9 cellular contexts compared by ENCODE assay signal in the genomic region with DNA sequence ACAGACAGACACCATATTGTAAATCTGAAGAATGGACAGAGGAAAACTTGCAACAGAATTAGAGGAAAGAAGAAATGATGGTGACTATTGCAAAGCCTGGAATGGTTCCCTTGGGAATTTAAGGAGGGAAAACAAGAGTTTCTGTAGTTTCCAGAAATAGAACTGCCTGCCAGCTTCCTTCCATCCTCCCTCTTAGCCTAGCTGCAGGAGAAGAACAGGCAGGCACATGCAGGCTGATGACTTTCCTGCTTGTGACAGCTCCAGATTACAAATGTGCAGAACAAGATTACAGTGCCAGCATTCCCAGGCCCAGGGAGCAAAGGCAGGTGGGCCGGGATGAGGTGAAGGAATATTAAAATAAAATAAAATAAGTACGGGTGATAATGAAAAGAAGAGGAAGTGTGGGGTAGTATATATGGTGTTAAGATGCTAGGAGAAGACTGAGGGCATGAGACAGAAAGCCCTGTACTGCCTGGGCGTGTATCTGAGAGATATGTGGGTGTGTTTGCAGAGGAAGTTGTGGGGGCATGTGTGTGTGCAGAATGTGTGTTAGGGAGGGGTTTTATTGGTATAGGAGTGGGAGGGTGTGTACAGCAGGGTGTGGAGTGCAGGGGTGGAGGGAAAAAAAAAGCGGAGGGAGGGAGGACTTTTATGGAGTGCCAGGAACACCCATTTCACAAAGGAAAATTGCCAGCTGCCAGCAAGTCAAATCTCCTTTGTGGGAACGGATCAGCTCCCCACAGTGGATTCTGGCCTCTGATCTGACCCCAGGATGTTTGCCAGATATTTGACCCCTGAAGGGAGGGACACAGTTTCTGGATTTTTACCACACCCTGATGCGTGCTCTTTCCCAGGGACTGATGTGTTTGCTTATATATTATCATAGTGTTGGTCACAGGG. TPM values are rescaled to one million over a fixed set of nuclear protein-coding genes. Genes with fewer than 3 reads are reported as not detected.
A peak's percentile ranks its signal among the peaks of the same experiment; 100 is the strongest.
DNase-seq lines count a peak whose midpoint lies in the region; ATAC-seq and TF ChIP-seq lines count a peak whose summit lies in the region.
"Had no signal": no experiment of that assay in that cellular context is flagged by ENCODE, and none has a peak within 500 bp of the region (broad histone marks: within the 10 kb centered on the region; RNA-seq: fewer than 3 reads in every experiment).

No MANE protein-coding gene starts in this region.

- no peaks in the 10 kb centered on the region for H3K9me3 ChIP-seq in fibroblast of lung (ENCODE audit: control insufficient read depth, insufficient read depth, low read depth, low read length)

- H4K20me1 ChIP-seq in fibroblast of lung (ENCODE audit: control insufficient read depth, extremely low read depth, insufficient read depth, low read length), result no peaks in the 10 kb centered on the region

- peak overlapping the region; percentile 10 for H2AFZ ChIP-seq in fibroblast of lung (ENCODE audit: low read length)

- H3K9ac ChIP-seq in fibroblast of lung (ENCODE audit: insufficient read depth, low read length), result no peak overlapping the region

- no peak for TF ChIP-seq CTCF in fibroblast of lung (conservative IDR thresholded peaks at IDR 0.05 in 1 of 2, IDR thresholded peaks at IDR 0.05 in 1 of 2; ENCODE audit: low read depth in 1 of 2, low read length in 2 of 2)

- H3K27ac ChIP-seq in fibroblast of lung (ENCODE audit: insufficient read depth, low read length), result peak overlapping the region; percentile 26

- DNase-seq in activated CD4-positive, alpha-beta T cell treated with anti-CD3 and anti-CD28 coated beads for 4 hours, result peak; percentile 8 to 25
- no peak for DNase-seq in activated CD4-positive, alpha-beta T cell treated with anti-CD3 and anti-CD28 coated beads, Interleukin-2, amount 50 U/mL, for 1 hour
- peak; percentile 72 for DNase-seq in OCI-M1 (lab: John Stamatoyannopoulos, UW)
- peak; percentile 23 to 89 for DNase-seq in fibroblast of lung (ENCODE audit: low read depth in 2 of 2)
- peak; percentile 29 for DNase-seq in renal cortical epithelial cell (ENCODE audit: low read depth)
- DNase-seq in RPMI8226, result no peak
- DNase-seq in RKO (ENCODE audit: low spot score), result no peak
- DNase-seq: DND-41 had no signal

- ATAC-seq in GM18873 (IDR thresholded peaks at IDR 0.05; ENCODE audit: low FRiP score, unreplicated experiment), result no peak

- H3K4me2 ChIP-seq in fibroblast of lung (ENCODE audit: extremely low read depth, insufficient read depth, low read length), result peak overlapping the region; percentile 18

- no peak overlapping the region for H3K4me3 ChIP-seq in fibroblast of lung (replicated peaks in 1 of 4; ENCODE audit: control extremely low read depth in 1 of 4, insufficient read depth in 1 of 4, low read depth in 3 of 4, low read length in 4 of 4)

- H3K79me2 ChIP-seq in fibroblast of lung (ENCODE audit: control insufficient read depth, insufficient read depth, low read length), result no peaks in the 10 kb centered on the region

- H3K27me3 ChIP-seq in fibroblast of lung (ENCODE audit: control insufficient read depth, insufficient read depth, low read length), result no peaks in the 10 kb centered on the region

- peaks cover 7% of the 10 kb centered on the region for H3K4me1 ChIP-seq in fibroblast of lung (ENCODE audit: control insufficient read depth, extremely low read depth, insufficient read depth, low read length)

- H3K36me3 ChIP-seq in fibroblast of lung (ENCODE audit: control insufficient read depth, insufficient read depth, low read length), result no peaks in the 10 kb centered on the region

RNA-seq across cellular contexts. Expression of a gene that starts 43.9 kb away (rescaled TPM):
- total RNA-seq in fibroblast of lung (6.3 and 6.4 TPM in 2 replicates), renal cortical epithelial cell (7.9 and 15.8 TPM in 2 replicates)
- polyA plus RNA-seq in fibroblast of lung, result 5.5 and 6.0 TPM in 2 replicates
- 3.2 and 3.5 TPM in 2 replicates for polyA plus RNA-seq in fibroblast of lung (2012)
- 0.63 and 1.5 TPM in 2 replicates for polyA minus RNA-seq in fibroblast of lung (ENCODE audit: low replicate concordance)

Comparison
In these comparisons a context has a peak if more than half of its experiments do, and no peak if none do; other contexts are left out.
1. DNase-seq: peak in activated CD4-positive, alpha-beta T cell treated with anti-CD3 and anti-CD28 coated beads for 4 hours (2 of 2), OCI-M1 (single experiment), fibroblast of lung (2 of 2) and renal cortical epithelial cell (single experiment); none in activated CD4-positive, alpha-beta T cell treated with anti-CD3 and anti-CD28 coated beads, Interleukin-2, amount 50 U/mL, for 1 hour (single experiment), RPMI8226 (single experiment) and RKO (single experiment).